Comparison of ENCODE assay signal across 24 cellular contexts in genomic region chr6:170199716-170200115, GRCh38.
"Had no signal": no experiment of that assay in that cellular context is flagged by ENCODE, and none has a peak within 500 bp of the region (broad histone marks: within the 10 kb centered on the region; RNA-seq: fewer than 3 reads in every experiment).

No MANE protein-coding gene starts in this region.

- H3K27ac ChIP-seq: dorsolateral prefrontal cortex, foreskin keratinocyte, parathyroid adenoma, SK-N-MC had no signal

- H3K4me1 ChIP-seq: foreskin keratinocyte, parathyroid adenoma, uterus had no signal

- H3K9ac ChIP-seq: parathyroid adenoma had no signal

- H3K4me1 Mint-ChIP-seq: naive B cell, neural crest cell had no signal

- H3K9me3 Mint-ChIP-seq: type B pancreatic cell had no signal

- DNase-seq: activated CD4-positive, alpha-beta T cell treated with anti-CD3 and anti-CD28 coated beads for 4 hours; activated CD4-positive, alpha-beta T cell treated with anti-CD3 and anti-CD28 coated beads, Interleukin-2, amount 50 U/mL, for 48 hours; activated CD4-positive, CD25-positive, alpha-beta regulatory T cell; activated CD8-positive, alpha-beta memory T cell treated with anti-CD3 and anti-CD28 coated beads, Interleukin-2, amount 50 U/mL, for 48 hours; activated gamma-delta T cell; activated T-cell treated with anti-CD3 and anti-CD28 coated beads, Interleukin-2, amount 50 U/mL, for 24 hours; effector memory CD8-positive, alpha-beta T cell; foreskin keratinocyte; heart left ventricle; naive B cell; nucleus accumbens; right cardiac atrium; stimulated activated CD4-positive, alpha-beta T cell treated with anti-CD3 and anti-CD28 coated beads, Interleukin-12 subunit alpha, Interleukin-12 subunit beta, amount 100 ng/mL, for 4 hours; stimulated activated CD4-positive, alpha-beta T cell treated with anti-CD3 and anti-CD28 coated beads, Interleukin-4, amount 100 ng/mL, for 1 hour; substantia nigra had no signal

- H3K79me2 ChIP-seq: parathyroid adenoma had no signal

- H3K27ac Mint-ChIP-seq: activated naive CD8-positive, alpha-beta T cell; activated T-cell treated with anti-CD3 and anti-CD28 coated beads, Interleukin-2, amount 50 U/mL, for 24 hours; effector memory CD8-positive, alpha-beta T cell; naive B cell; stimulated activated effector memory CD8-positive, alpha-beta T cell treated with anti-CD3 and anti-CD28 coated beads, Interleukin-12 subunit alpha, Interleukin-12 subunit beta, amount 100 ng/mL, for 72 hours; stimulated activated naive CD8-positive, alpha-beta T cell treated with anti-CD3 and anti-CD28 coated beads, Interleukin-15, Interleukin-2, amounts not matched to agents 100 ng/mL and 50 ng/mL, for 24 hours; type B pancreatic cell had no signal

- H3K36me3 ChIP-seq: heart left ventricle, uterus had no signal

- H3K27me3 ChIP-seq: dorsolateral prefrontal cortex, foreskin keratinocyte, heart left ventricle, uterus had no signal

- H2AFZ ChIP-seq: parathyroid adenoma had no signal

- H3K4me3 Mint-ChIP-seq: activated naive CD8-positive, alpha-beta T cell; activated T-cell treated with anti-CD3 and anti-CD28 coated beads, Interleukin-2, amount 50 U/mL, for 24 hours; effector memory CD8-positive, alpha-beta T cell; naive B cell; neural crest cell; stimulated activated effector memory CD8-positive, alpha-beta T cell treated with anti-CD3 and anti-CD28 coated beads, Interleukin-12 subunit alpha, Interleukin-12 subunit beta, amount 100 ng/mL, for 72 hours; stimulated activated naive CD8-positive, alpha-beta T cell treated with anti-CD3 and anti-CD28 coated beads, Interleukin-15, Interleukin-2, amounts not matched to agents 100 ng/mL and 50 ng/mL, for 24 hours; type B pancreatic cell had no signal

- H3K4me3 ChIP-seq: dorsolateral prefrontal cortex, heart left ventricle, SK-N-MC, uterus had no signal

- H3K36me3 Mint-ChIP-seq: stimulated activated effector memory CD8-positive, alpha-beta T cell treated with anti-CD3 and anti-CD28 coated beads, Interleukin-12 subunit alpha, Interleukin-12 subunit beta, amount 100 ng/mL, for 72 hours; type B pancreatic cell had no signal
